9 cellular contexts compared by ENCODE assay signal in genomic region chr2:106065268-106065982, GRCh38.
DNase-seq lines count a peak whose midpoint lies in the region; ATAC-seq and TF ChIP-seq lines count a peak whose summit lies in the region.
"Had no signal": no experiment of that assay in that cellular context is flagged by ENCODE, and none has a peak within 500 bp of the region (broad histone marks: within the 10 kb centered on the region; RNA-seq: fewer than 3 reads in every experiment).

No MANE protein-coding gene starts in this region.

- peak overlapping the region; percentile 58 for H3K4me3 Mint-ChIP-seq in activated T-cell treated with anti-CD3 and anti-CD28 coated beads, Interleukin-2, amount 50 U/mL, for 24 hours

- H3K4me3 ChIP-seq in ectodermal cell (ENCODE audit: insufficient read depth, low read depth, low read length): peak overlapping the region; percentile 43
- H3K4me3 ChIP-seq in mononuclear cell (ENCODE audit: low read length): peak overlapping the region; percentile 19
- H3K4me3 ChIP-seq in testis: peak overlapping the region; percentile 46 to 62

- H3K36me3 Mint-ChIP-seq in activated T-cell treated with anti-CD3 and anti-CD28 coated beads, Interleukin-2, amount 50 U/mL, for 24 hours (ENCODE audit: low read depth): no peaks in the 10 kb centered on the region

- H3K4me1 Mint-ChIP-seq in activated T-cell treated with anti-CD3 and anti-CD28 coated beads, Interleukin-2, amount 50 U/mL, for 24 hours (ENCODE audit: low read depth): peaks cover 21% of the 10 kb centered on the region

- no peaks in the 10 kb centered on the region for H3K9me3 Mint-ChIP-seq in activated T-cell treated with anti-CD3 and anti-CD28 coated beads, Interleukin-2, amount 50 U/mL, for 24 hours
- H3K9me3 Mint-ChIP-seq: IgD-negative memory B cell had no signal

- TF ChIP-seq CTCF in testis (IDR thresholded peaks at IDR 0.05) (no peak), GM10266 (IDR thresholded peaks at IDR 0.05; ENCODE audit: control insufficient read depth, insufficient read depth, low read depth, missing control alignments) (no peak)

- H3K9me3 ChIP-seq in ectodermal cell (ENCODE audit: control insufficient read depth, low read length) (no peaks in the 10 kb centered on the region), mononuclear cell (ENCODE audit: low read depth, low read length) (no peaks in the 10 kb centered on the region), testis (no peaks in the 10 kb centered on the region)

- no peaks in the 10 kb centered on the region for H3K36me3 ChIP-seq in ectodermal cell (ENCODE audit: control insufficient read depth, insufficient read depth, low read length)
- H3K36me3 ChIP-seq in testis (ENCODE audit: low read depth, missing control alignments): no peaks in the 10 kb centered on the region

- DNase-seq in activated T-cell treated with anti-CD3 and anti-CD28 coated beads, Interleukin-2, amount 50 U/mL, for 24 hours: peak; percentile 64
- DNase-seq in testis (peak; percentile 24), GM10266 (ENCODE audit: extremely low spot score) (no peak), SW 1271 (lab: John Stamatoyannopoulos, UW) (no peak)

- H3K27me3 Mint-ChIP-seq in activated T-cell treated with anti-CD3 and anti-CD28 coated beads, Interleukin-2, amount 50 U/mL, for 24 hours: peaks cover 17% of the 10 kb centered on the region

- peak overlapping the region; percentile 42 for H3K27ac Mint-ChIP-seq in activated T-cell treated with anti-CD3 and anti-CD28 coated beads, Interleukin-2, amount 50 U/mL, for 24 hours
- H3K27ac Mint-ChIP-seq: IgD-negative memory B cell had no signal

- ATAC-seq in GM21447 (IDR thresholded peaks at IDR 0.05; ENCODE audit: unreplicated experiment): no peak

- 3 to 4% methylated on average over 68 of the region's 68 CpGs for WGBS in ectodermal cell, 2 experiments
- WGBS in testis, 2 donors: 7 to 8% methylated on average over 30 to 39 of the region's 68 CpGs

- H3K4me1 ChIP-seq in ectodermal cell (ENCODE audit: control insufficient read depth, insufficient read depth, low read length): peaks cover 8% of the 10 kb centered on the region
- peaks cover 13% of the 10 kb centered on the region for H3K4me1 ChIP-seq in mononuclear cell (ENCODE audit: insufficient read depth, low read length)
- no peaks in the 10 kb centered on the region for H3K4me1 ChIP-seq in testis

- H3K27me3 ChIP-seq in ectodermal cell (ENCODE audit: control insufficient read depth, insufficient read depth, low read length, poor library complexity, severe bottlenecking) (peaks cover 30% of the 10 kb centered on the region), mononuclear cell (ENCODE audit: insufficient read depth, low read length) (peaks cover 17% of the 10 kb centered on the region), testis (no peaks in the 10 kb centered on the region)

- no peak for TF ChIP-seq POLR2A in testis (IDR thresholded peaks at IDR 0.05)

- intact Hi-C loops in testis (cut with DNase I; ENCODE audit: low total_unique reads): no loop called here

- no peak overlapping the region for H3K27ac ChIP-seq in ectodermal cell (ENCODE audit: insufficient read depth, low read depth, low read length, poor library complexity, severe bottlenecking)
- H3K27ac ChIP-seq in testis: peak overlapping the region in 1 of 2 donors; percentile 15
- H3K27ac ChIP-seq: epithelial cell of prostate had no signal

Comparison
In these comparisons a context has a peak if more than half of its experiments do, and no peak if none do; other contexts are left out.
1. DNase-seq: peak in activated T-cell treated with anti-CD3 and anti-CD28 coated beads, Interleukin-2, amount 50 U/mL, for 24 hours (single experiment) and testis (single experiment); none in GM10266 (single experiment) and SW 1271 (0 of 2).
2. Peak in every context shown above with its lines, with median percentiles within 50 percentile points of each other: H3K4me3 ChIP-seq.